Comparison of ENCODE assay signal across 9 cellular contexts in the genomic region with DNA sequence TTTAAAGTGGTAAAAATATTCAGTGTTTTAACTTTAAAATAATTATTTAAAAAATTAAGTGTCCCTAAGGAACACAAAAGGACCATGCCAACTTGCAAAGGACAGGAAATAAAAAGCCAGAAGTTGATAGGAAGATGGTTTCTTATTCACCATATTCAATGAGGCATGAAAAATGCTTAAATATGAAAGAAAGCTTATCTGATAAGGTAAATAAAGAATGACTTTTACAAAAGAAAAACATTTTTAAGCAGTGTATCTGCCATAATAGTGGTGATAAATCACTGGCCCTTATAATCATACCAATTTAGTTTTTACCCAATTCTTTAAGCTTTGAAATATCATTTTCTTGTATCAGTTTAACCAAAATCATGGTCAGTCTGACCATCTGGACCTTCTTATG. TPM values are rescaled to one million over a fixed set of nuclear protein-coding genes. Genes with fewer than 3 reads are reported as not detected.
"Had no signal": no experiment of that assay in that cellular context is flagged by ENCODE, and none has a peak within 500 bp of the region (broad histone marks: within the 10 kb centered on the region; RNA-seq: fewer than 3 reads in every experiment).

No MANE protein-coding gene starts in this region.

- DNase-seq: GM23248, GOT3, H7, IMR-90, KG1 had no signal

- H3K36me3 ChIP-seq: HAP-1 had no signal

- H3K4me3 ChIP-seq: GM23248, HAP-1, K562 had no signal

- H3K27ac ChIP-seq: GM23248 had no signal

- H3K9ac ChIP-seq: GM23248 had no signal

- H3K9me3 ChIP-seq: HAP-1 had no signal

- H2AFZ ChIP-seq: GM23248 had no signal

- ATAC-seq: HCT116, K562 had no signal

RNA-seq across cellular contexts. Expression of a gene that starts 33.5 kb away (rescaled TPM):
- total RNA-seq: HT-29 had no signal
